ENCODE assay signal across 12 cellular contexts in genomic region chr2:54757496-54757895, GRCh38. TPM values are rescaled to one million over a fixed set of nuclear protein-coding genes. Genes with fewer than 3 reads are reported as not detected.
DNase-seq lines count a peak whose midpoint lies in the region; ATAC-seq and TF ChIP-seq lines count a peak whose summit lies in the region.
"Had no signal": no experiment of that assay in that cellular context is flagged by ENCODE, and none has a peak within 500 bp of the region (broad histone marks: within the 10 kb centered on the region; RNA-seq: fewer than 3 reads in every experiment).

No MANE protein-coding gene starts in this region.

- no peaks in the 10 kb centered on the region for H3K36me3 Mint-ChIP-seq in Caco-2 (ENCODE audit: insufficient read depth, unreplicated experiment)

- H3K4me3 ChIP-seq in NT2/D1 (ENCODE audit: insufficient read length, low read depth) (no peak overlapping the region), fibroblast of mammary gland (ENCODE audit: control insufficient read depth, low read depth, low read length) (no peak overlapping the region), Caco-2 (ENCODE audit: low read depth, low read length) (no peak overlapping the region)

- TF ChIP-seq CTCF in fibroblast of mammary gland (conservative IDR thresholded peaks at IDR 0.05; ENCODE audit: control insufficient read depth, insufficient read depth, low read depth, low read length) (no peak), Caco-2 (IDR thresholded peaks at IDR 0.05; ENCODE audit: insufficient read depth in 1 of 2, low read depth in 1 of 2, low read length in 1 of 2, severe bottlenecking in 1 of 2, unreplicated experiment in 1 of 2) (no peak)

- no TSS peak for BruUV-seq in Caco-2 (replicated peaks; lab: Mats Ljungman, UMichigan)

- H3K27me3 ChIP-seq in NT2/D1 (ENCODE audit: insufficient read depth, insufficient read length) (no peaks in the 10 kb centered on the region), Caco-2 (replicated peaks; ENCODE audit: control insufficient read depth, insufficient read depth, low read length) (no peaks in the 10 kb centered on the region)

- H3K27me3 Mint-ChIP-seq in Caco-2 (ENCODE audit: insufficient read depth, unreplicated experiment): no peaks in the 10 kb centered on the region
- H3K27me3 Mint-ChIP-seq: dendritic cell treated with granulocyte-macrophage colony-stimulating factor and Interleukin-4, amounts not matched to agents 40 ng/mL and 50 ng/mL, for 4 days had no signal

- peak; percentile 29 for DNase-seq in CMK (ENCODE audit: low read depth)
- DNase-seq in NT2/D1 (ENCODE audit: low read depth, low spot score): peak; percentile 11
- DNase-seq in fibroblast of mammary gland (ENCODE audit: low read depth): peak; percentile 67
- DNase-seq in HEK293T (ENCODE audit: extremely low spot score): no peak
- DNase-seq in Caco-2: no peak
- DNase-seq: COR-L47; NCI-H82; stimulated activated CD4-positive, alpha-beta T cell treated with anti-CD3 and anti-CD28 coated beads, Interleukin-15, amount 100 ng/mL, for 24 hours had no signal

- intact Hi-C loops in Caco-2 (cut with micrococcal nuclease; ENCODE audit: unreplicated experiment): no loop called here

- no peaks in the 10 kb centered on the region for H3K4me1 Mint-ChIP-seq in Caco-2 (ENCODE audit: low read depth, unreplicated experiment)

- POLR2A ChIA-PET in HEK293T (lab: Yijun Ruan, JAX) (no interaction called here), Caco-2 (lab: Charles Lee) (no interaction called here)

- H3K36me3 ChIP-seq in NT2/D1 (ENCODE audit: insufficient read depth, insufficient read length, low read length) (no peaks in the 10 kb centered on the region), Caco-2 (ENCODE audit: control insufficient read depth, insufficient read depth, low read length) (no peaks in the 10 kb centered on the region; the same call in 1 of the 2 replicates)

- H3K27ac Mint-ChIP-seq in Caco-2 (ENCODE audit: unreplicated experiment): no peak overlapping the region
- H3K27ac Mint-ChIP-seq: dendritic cell treated with granulocyte-macrophage colony-stimulating factor and Interleukin-4, amounts not matched to agents 40 ng/mL and 50 ng/mL, for 4 days had no signal

- H3K4me1 ChIP-seq in NT2/D1 (ENCODE audit: insufficient read depth, insufficient read length) (peaks cover 2% of the 10 kb centered on the region), Caco-2 (0 out of 2 replicates have a peak, but pooled peaks cover 7% of the 10 kb centered on the region)

- ATAC-seq in GM21717 (IDR thresholded peaks at IDR 0.05; ENCODE audit: unreplicated experiment) (peak; percentile 50), HG03354 (IDR thresholded peaks at IDR 0.05; ENCODE audit: poor library complexity, severe bottlenecking, unreplicated experiment) (no peak)
- no peak for ATAC-seq in activated CD4-positive, CD25-positive, alpha-beta regulatory T cell treated with anti-CD3 and anti-CD28 coated beads, Interleukin-2, amount 50 U/mL, for 24 hours

- H3K9me3 ChIP-seq in NT2/D1 (ENCODE audit: insufficient read depth, low read length) (no peaks in the 10 kb centered on the region), Caco-2 (no peaks in the 10 kb centered on the region)

- CTCF ChIA-PET in HEK293T (lab: Yijun Ruan, JAX): interaction anchor here (0.8 kb wide), 1 partner anchor 81 kb away, joined by 3 read pairs; no protein-coding TSS in a partner anchor
- CTCF ChIA-PET in Caco-2 (lab: Charles Lee): no interaction called here

- no peaks in the 10 kb centered on the region for H3K9me3 Mint-ChIP-seq in Caco-2 (ENCODE audit: unreplicated experiment)
- H3K9me3 Mint-ChIP-seq: dendritic cell treated with granulocyte-macrophage colony-stimulating factor and Interleukin-4, amounts not matched to agents 40 ng/mL and 50 ng/mL, for 4 days had no signal

- H3K9ac ChIP-seq in NT2/D1 (ENCODE audit: insufficient read length, low read depth): no peak overlapping the region

- H3K4me3 Mint-ChIP-seq in Caco-2 (ENCODE audit: unreplicated experiment): no peak overlapping the region
- H3K4me3 Mint-ChIP-seq: dendritic cell treated with granulocyte-macrophage colony-stimulating factor and Interleukin-4, amounts not matched to agents 40 ng/mL and 50 ng/mL, for 4 days had no signal

TF ChIP-seq in HEK293T, 16 proteins besides CTCF, POLR2A, EP300 and RAD21:
- TF ChIP-seq BHLHE40 (IDR thresholded peaks at IDR 0.05; ENCODE audit: borderline replicate concordance) (no peak), PKNOX1 (IDR thresholded peaks at IDR 0.05) (no peak), CTBP1 (IDR thresholded peaks at IDR 0.05; ENCODE audit: borderline replicate concordance) (no peak), L3MBTL2 (conservative IDR thresholded peaks at IDR 0.05) (no peak), FOXK2 (IDR thresholded peaks at IDR 0.05) (no peak), ARNT (IDR thresholded peaks at IDR 0.05) (no peak), FOXM1 (IDR thresholded peaks at IDR 0.05; ENCODE audit: borderline replicate concordance) (no peak), ELF4 (IDR thresholded peaks at IDR 0.05) (no peak), SP1 (IDR thresholded peaks at IDR 0.05) (no peak), ZNF384 (IDR thresholded peaks at IDR 0.05) (no peak), LEF1 (IDR thresholded peaks at IDR 0.05; ENCODE audit: borderline replicate concordance) (no peak), NFRKB (IDR thresholded peaks at IDR 0.05) (no peak), SUZ12 (IDR thresholded peaks at IDR 0.05) (no peak), TARDBP (IDR thresholded peaks at IDR 0.05) (no peak), HDGF (IDR thresholded peaks at IDR 0.05; ENCODE audit: borderline replicate concordance) (no peak), FOXA1 (IDR thresholded peaks at IDR 0.05) (no peak)

RNA-seq across cellular contexts. Expression of gene EML6, which starts 34.0 kb away (rescaled TPM):
- total RNA-seq in Caco-2 (2022): 5.2 and 9.7 TPM in 2 replicates

Comparison
In these comparisons a context has a peak if more than half of its experiments do, and no peak if none do; other contexts are left out.
1. DNase-seq: peak in CMK (single experiment), NT2/D1 (single experiment) and fibroblast of mammary gland (single experiment); none in HEK293T (single experiment) and Caco-2 (0 of 2).